In genomic region chr21:44483288-44484237, GRCh38 we compare ENCODE assay signal across 36 cellular contexts. TPM values are rescaled to one million over a fixed set of nuclear protein-coding genes. Genes with fewer than 3 reads are reported as not detected.
DNase-seq lines count a peak whose midpoint lies in the region; ATAC-seq and TF ChIP-seq lines count a peak whose summit lies in the region.
"Had no signal": no experiment of that assay in that cellular context is flagged by ENCODE, and none has a peak within 500 bp of the region (broad histone marks: within the 10 kb centered on the region; RNA-seq: fewer than 3 reads in every experiment).

No MANE protein-coding gene starts in this region.

- H3K18ac ChIP-seq in neuronal stem cell (ENCODE audit: low read length) = no peak overlapping the region

- no peak overlapping the region for H2AK5ac ChIP-seq in neuronal stem cell (ENCODE audit: low read depth, low read length)

- ATAC-seq in GM19351 (IDR thresholded peaks at IDR 0.05; ENCODE audit: unreplicated experiment) = no peak
- ATAC-seq: activated naive CD8-positive, alpha-beta T cell treated with anti-CD3 and anti-CD28 coated beads, Interleukin-2, amount 50 U/mL, for 24 hours; left ventricle myocardium superior; WTC11 had no signal

- POLR2A ChIA-PET in RWPE1 (lab: Yijun Ruan, JAX; ENCODE audit: low non-redundant PET) = no interaction called here

- H2BK12ac ChIP-seq in neuronal stem cell (ENCODE audit: low read length) = no peak overlapping the region

- no peak overlapping the region for H3K9ac ChIP-seq in neuronal stem cell (ENCODE audit: low read depth, low read length, poor library complexity)

- no peak overlapping the region for H4K91ac ChIP-seq in neuronal stem cell (ENCODE audit: low read depth, low read length, poor library complexity)

- H3K23ac ChIP-seq in neuronal stem cell (ENCODE audit: low read depth, low read length, poor library complexity) = peak overlapping the region; percentile 16

- no peak overlapping the region for H2BK120ac ChIP-seq in neuronal stem cell (ENCODE audit: low read depth, low read length)

- no peak overlapping the region for H2AFZ ChIP-seq in neuronal stem cell (ENCODE audit: low read length)
- H2AFZ ChIP-seq: PC-9 had no signal

- H2BK15ac ChIP-seq in neuronal stem cell (ENCODE audit: low read length) = no peak overlapping the region

- H3K4ac ChIP-seq in neuronal stem cell (ENCODE audit: low read length) = no peak overlapping the region

- no peak overlapping the region for H3K4me2 ChIP-seq in neuronal stem cell (ENCODE audit: insufficient read depth, low read length, poor library complexity, severe bottlenecking)
- H3K4me2 ChIP-seq: PC-9 had no signal

- no peak overlapping the region for H3K4me3 ChIP-seq in AG10803 (ENCODE audit: low read length)
- no peak overlapping the region for H3K4me3 ChIP-seq in neuronal stem cell (ENCODE audit: low read length in 2 of 2)
- H3K4me3 ChIP-seq: colonic mucosa, PC-9, suprapubic skin had no signal

- WGBS in neuronal stem cell (ENCODE audit: extremely low coverage in 2 of 2, insufficient read length in 2 of 2, insufficient replicate concordance in 1 of 2), 2 donors = no CpG with 5 or more reads among the region's 28 CpGs

- H3K27me3 ChIP-seq in neuronal stem cell (ENCODE audit: control insufficient read depth in 3 of 3, insufficient read depth in 3 of 3, low read depth in 1 of 3, low read length in 3 of 3) = peaks cover 0 to 10% (median 2%) of the 10 kb centered on the region in 3 experiments
- H3K27me3 ChIP-seq: colonic mucosa had no signal

- TF ChIP-seq CTCF in AG10803 (conservative IDR thresholded peaks at IDR 0.05; ENCODE audit: low read length) (no peak), RWPE1 (conservative IDR thresholded peaks at IDR 0.05; ENCODE audit: low read depth) (no peak)

- no peaks in the 10 kb centered on the region for H3K4me1 ChIP-seq in neuronal stem cell (ENCODE audit: control insufficient read depth in 2 of 2, insufficient read depth in 1 of 2, low read depth in 1 of 2, low read length in 2 of 2)
- H3K4me1 ChIP-seq: colonic mucosa, suprapubic skin had no signal

- DNase-seq in AG10803 (ENCODE audit: low read depth) = peak; percentile 24
- DNase-seq in M059J (ENCODE audit: low read depth) = peak; percentile 22
- peak; percentile 2 for DNase-seq in fibroblast of peridontal ligament (ENCODE audit: extremely low read depth)
- no peak for DNase-seq in neuronal stem cell (ENCODE audit: low spot score)
- DNase-seq in activated CD8-positive, alpha-beta memory T cell treated with anti-CD3 and anti-CD28 coated beads, Interleukin-2, amount 50 U/mL, for 4 hours = no peak
- DNase-seq in RWPE1 (ENCODE audit: low spot score) = no peak
- no peak for DNase-seq in 8988T
- DNase-seq: activated CD4-positive, alpha-beta T cell treated with anti-CD3 and anti-CD28 coated beads, Interleukin-2, amount 10 ng/mL, durations not matched to agents 24 days and 14 days; activated CD8-positive, alpha-beta memory T cell treated with anti-CD3 and anti-CD28 coated beads for 24 hours; activated effector memory CD4-positive, alpha-beta T cell treated with anti-CD3 and anti-CD28 coated beads, Interleukin-2, amount 50 U/mL, for 16 hours; activated naive CD8-positive, alpha-beta T cell treated with anti-CD3 and anti-CD28 coated beads, Interleukin-2, amount 50 U/mL, for 24 hours; colonic mucosa; DMS153; effector CD4-positive, alpha-beta T cell; head of caudate nucleus; islet precursor cell; left ventricle myocardium superior; naive B cell; NCI-H1436; NCI-H2081; NCI-H526; occipital lobe; SIG-M5; stimulated activated naive CD4-positive, alpha-beta T cell; T-helper 9 cell had no signal

- no peaks in the 10 kb centered on the region for H3K79me1 ChIP-seq in neuronal stem cell (ENCODE audit: low read depth, low read length)

- no peak overlapping the region for H4K8ac ChIP-seq in neuronal stem cell (ENCODE audit: low read depth, low read length)

- no peak overlapping the region for H2BK5ac ChIP-seq in neuronal stem cell (ENCODE audit: low read length)

- peaks cover 0 to 3% of the 10 kb centered on the region in 2 donors for H3K9me3 ChIP-seq in neuronal stem cell (replicated peaks in 1 of 2; ENCODE audit: control insufficient read depth in 2 of 2, insufficient read depth in 1 of 2, low read depth in 1 of 2, low read length in 2 of 2)
- H3K9me3 ChIP-seq: colonic mucosa, suprapubic skin had no signal

- CTCF ChIA-PET in RWPE1 (lab: Yijun Ruan, JAX) = interaction anchor here (0.5 kb wide), 1 partner anchor 184 kb away, joined by 3 read pairs; the partner anchor contains the start of gene PFKL

- no peaks in the 10 kb centered on the region for H3K36me3 ChIP-seq in neuronal stem cell (replicated peaks in 1 of 2; ENCODE audit: control insufficient read depth in 2 of 2, insufficient read depth in 2 of 2, low read length in 2 of 2)
- H3K36me3 ChIP-seq: colonic mucosa, suprapubic skin had no signal

- H3K27ac ChIP-seq in neuronal stem cell (replicated peaks; ENCODE audit: low read length) (no peak overlapping the region), RWPE1 (no peak overlapping the region)
- H3K27ac ChIP-seq: colonic mucosa, epithelial cell of prostate, PC-9, suprapubic skin had no signal

- no peak overlapping the region for H3K14ac ChIP-seq in neuronal stem cell (ENCODE audit: low read length)

RNA-seq across cellular contexts. Expression of gene LRRC3, which starts 28.3 kb away (rescaled TPM):
- not detected in 2 replicates for total RNA-seq in M059J (2014; rRNA removed; shearing (Covaris generic))
- polyA plus RNA-seq in neuronal stem cell (2013, experiment 1 of 2) = 4.0 TPM
- polyA plus RNA-seq in neuronal stem cell (2013, experiment 2 of 2) = 3.9 TPM

RNA-seq across cellular contexts. Expression of gene KRTAP10-1, which starts 56.4 kb away (rescaled TPM):
- total RNA-seq in M059J (2014; rRNA removed; shearing (Covaris generic)) = not detected in 2 replicates
- polyA plus RNA-seq in neuronal stem cell (2013, experiment 1 of 2) = not detected
- polyA plus RNA-seq in neuronal stem cell (2013, experiment 2 of 2) = not detected
- total RNA-seq: activated CD4-positive, alpha-beta T cell treated with anti-CD3 and anti-CD28 coated beads, Interleukin-2, amount 10 ng/mL, durations not matched to agents 24 days and 14 days; cardiac septum; colonic mucosa; fibroblast of villous mesenchyme; left ventricle myocardium superior; mesothelial cell of epicardium; occipital lobe; PC-9; pulmonary artery endothelial cell; ureter; WTC11 had no signal
- polyA plus RNA-seq: BJ had no signal

Comparison
In these comparisons a context has a peak if more than half of its experiments do, and no peak if none do; other contexts are left out.
1. DNase-seq: peak in AG10803 (single experiment), M059J (single experiment) and fibroblast of peridontal ligament (single experiment); none in neuronal stem cell (single experiment), activated CD8-positive, alpha-beta memory T cell treated with anti-CD3 and anti-CD28 coated beads, Interleukin-2, amount 50 U/mL, for 4 hours (single experiment), RWPE1 (single experiment) and 8988T (single experiment).